ENCODE assay signal across 16 cellular contexts in the genomic region with DNA sequence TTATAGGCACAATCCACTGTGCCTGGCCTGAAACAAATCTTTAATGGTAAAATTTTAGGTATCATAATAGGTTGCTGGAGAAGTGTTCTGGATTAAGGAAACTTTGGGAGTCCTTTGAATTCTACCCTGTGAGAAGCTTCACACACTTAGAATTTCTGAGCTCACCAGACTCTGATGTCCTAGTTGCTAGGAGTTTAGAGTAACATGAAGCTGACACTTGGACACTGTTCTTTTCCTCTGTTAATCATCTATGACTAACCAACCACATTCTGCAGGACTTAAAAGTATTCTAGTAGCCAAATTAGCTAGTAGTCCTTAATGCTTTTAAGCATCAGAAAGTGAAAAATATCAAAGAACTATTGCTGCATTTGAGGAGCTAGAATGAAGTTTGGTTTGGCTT. TPM values are rescaled to one million over a fixed set of nuclear protein-coding genes. Genes with fewer than 3 reads are reported as not detected.
DNase-seq lines count a peak whose midpoint lies in the region; ATAC-seq and TF ChIP-seq lines count a peak whose summit lies in the region.
"Had no signal": no experiment of that assay in that cellular context is flagged by ENCODE, and none has a peak within 500 bp of the region (broad histone marks: within the 10 kb centered on the region; RNA-seq: fewer than 3 reads in every experiment).

No MANE protein-coding gene starts in this region.

- H3K4me3 ChIP-seq in RWPE2 (ENCODE audit: severe bottlenecking): no peak overlapping the region
- H3K4me3 ChIP-seq in fibroblast of the aortic adventitia (ENCODE audit: low read depth, low read length): no peak overlapping the region
- H3K4me3 ChIP-seq: coronary artery, esophagus squamous epithelium, suprapubic skin had no signal

- no peaks in the 10 kb centered on the region for H3K36me3 ChIP-seq in RWPE2 (ENCODE audit: low read depth)
- H3K36me3 ChIP-seq: esophagus squamous epithelium, suprapubic skin had no signal

- H3K27ac Mint-ChIP-seq in activated T-helper 1 cell treated with anti-CD3 and anti-CD28 coated beads, Interleukin-12 subunit alpha, Interleukin-12 subunit beta, Interleukin-2, Interleukin-4 antibody, amounts not matched to agents 30 ng/mL and 10 ng/mL and 1 ng/mL, durations not matched to agents 14 hours and 24 hours and 36 hours: no peak overlapping the region
- H3K27ac Mint-ChIP-seq: CD4-positive, CD25-positive, alpha-beta regulatory T cell had no signal

- TF ChIP-seq CTCF in RWPE2 (IDR thresholded peaks at IDR 0.05; ENCODE audit: poor library complexity, severe bottlenecking) (no peak), fibroblast of the aortic adventitia (IDR thresholded peaks at IDR 0.05; ENCODE audit: insufficient read depth, low read length) (no peak)

- H3K4me1 ChIP-seq in RWPE2 (ENCODE audit: insufficient read depth, poor library complexity, severe bottlenecking): peaks cover 21% of the 10 kb centered on the region
- H3K4me1 ChIP-seq: suprapubic skin had no signal

- no peaks in the 10 kb centered on the region for H3K36me3 Mint-ChIP-seq in activated T-helper 1 cell treated with anti-CD3 and anti-CD28 coated beads, Interleukin-12 subunit alpha, Interleukin-12 subunit beta, Interleukin-2, Interleukin-4 antibody, amounts not matched to agents 30 ng/mL and 10 ng/mL and 1 ng/mL, durations not matched to agents 14 hours and 24 hours and 36 hours (ENCODE audit: low read depth)
- H3K36me3 Mint-ChIP-seq: CD4-positive, CD25-positive, alpha-beta regulatory T cell had no signal

- H3K9me3 ChIP-seq in RWPE2 (ENCODE audit: severe bottlenecking): no peaks in the 10 kb centered on the region
- H3K9me3 ChIP-seq: esophagus squamous epithelium, suprapubic skin had no signal

- H3K4me1 Mint-ChIP-seq in activated T-helper 1 cell treated with anti-CD3 and anti-CD28 coated beads, Interleukin-12 subunit alpha, Interleukin-12 subunit beta, Interleukin-2, Interleukin-4 antibody, amounts not matched to agents 30 ng/mL and 10 ng/mL and 1 ng/mL, durations not matched to agents 14 hours and 24 hours and 36 hours (ENCODE audit: low read depth): no peaks in the 10 kb centered on the region

- H3K27me3 ChIP-seq in RWPE2 (ENCODE audit: insufficient read depth, poor library complexity, severe bottlenecking): no peaks in the 10 kb centered on the region
- H3K27me3 ChIP-seq: suprapubic skin had no signal

- H3K9me3 Mint-ChIP-seq in activated T-helper 1 cell treated with anti-CD3 and anti-CD28 coated beads, Interleukin-12 subunit alpha, Interleukin-12 subunit beta, Interleukin-2, Interleukin-4 antibody, amounts not matched to agents 30 ng/mL and 10 ng/mL and 1 ng/mL, durations not matched to agents 14 hours and 24 hours and 36 hours: no peaks in the 10 kb centered on the region

- H3K27me3 Mint-ChIP-seq in activated T-helper 1 cell treated with anti-CD3 and anti-CD28 coated beads, Interleukin-12 subunit alpha, Interleukin-12 subunit beta, Interleukin-2, Interleukin-4 antibody, amounts not matched to agents 30 ng/mL and 10 ng/mL and 1 ng/mL, durations not matched to agents 14 hours and 24 hours and 36 hours (ENCODE audit: insufficient read depth): no peaks in the 10 kb centered on the region

- DNase-seq in EL (peak; percentile 55), RWPE2 (ENCODE audit: low spot score) (no peak), fibroblast of the aortic adventitia (ENCODE audit: low read depth) (peak; percentile 42), renal cortical epithelial cell (ENCODE audit: low read depth) (peak; percentile 97), COR-L47 (lab: John Stamatoyannopoulos, UW) (no peak), DMS153 (lab: John Stamatoyannopoulos, UW) (no peak)
- no peak for DNase-seq in activated T-helper 1 cell treated with anti-CD3 and anti-CD28 coated beads, Interleukin-12 subunit alpha, Interleukin-12 subunit beta, Interleukin-2, Interleukin-4 antibody, amounts not matched to agents 30 ng/mL and 10 ng/mL and 1 ng/mL, durations not matched to agents 14 hours and 24 hours and 36 hours (ENCODE audit: low spot score)
- no peak for DNase-seq in stimulated activated naive CD4-positive, alpha-beta T cell treated with Interleukin-2 at 50 U/mL for 16 hours (lab: John Stamatoyannopoulos, UW)
- DNase-seq: activated CD4-positive, alpha-beta T cell treated with anti-CD3 and anti-CD28 coated beads, Interleukin-2, amount 50 U/mL, for 4 hours; activated T-cell treated with anti-CD3 and anti-CD28 coated beads, Interleukin-2, amount 50 U/mL, for 48 hours; CD4-positive, CD25-positive, alpha-beta regulatory T cell; esophagus squamous epithelium; NCI-H2081 treated with DMSO at 0.1 percent for 48 hours; SHP77 had no signal

- ATAC-seq in RWPE2 (ENCODE audit: low read depth): peak; percentile 80

- H3K27ac ChIP-seq in RWPE2 (ENCODE audit: poor library complexity, severe bottlenecking): peak overlapping the region; percentile 18
- H3K27ac ChIP-seq: coronary artery, esophagus squamous epithelium, suprapubic skin had no signal

- H3K4me3 Mint-ChIP-seq in activated T-helper 1 cell treated with anti-CD3 and anti-CD28 coated beads, Interleukin-12 subunit alpha, Interleukin-12 subunit beta, Interleukin-2, Interleukin-4 antibody, amounts not matched to agents 30 ng/mL and 10 ng/mL and 1 ng/mL, durations not matched to agents 14 hours and 24 hours and 36 hours: no peak overlapping the region
- H3K4me3 Mint-ChIP-seq: CD4-positive, CD25-positive, alpha-beta regulatory T cell had no signal

- intact Hi-C loops in activated T-helper 1 cell treated with anti-CD3 and anti-CD28 coated beads, Interleukin-12 subunit alpha, Interleukin-12 subunit beta, Interleukin-2, Interleukin-4 antibody, amounts not matched to agents 30 ng/mL and 10 ng/mL and 1 ng/mL, durations not matched to agents 14 hours and 24 hours and 36 hours (cut with micrococcal nuclease): no loop called here

RNA-seq across cellular contexts. Expression of a gene that starts 38.6 kb away (rescaled TPM):
- total RNA-seq in fibroblast of the aortic adventitia (ENCODE audit: low replicate concordance): 263 and 2,449 TPM in 2 replicates
- total RNA-seq in renal cortical epithelial cell: 1,261 and 4,753 TPM in 2 replicates
- not detected in 2 replicates for total RNA-seq in activated T-helper 1 cell treated with anti-CD3 and anti-CD28 coated beads, Interleukin-12 subunit alpha, Interleukin-12 subunit beta, Interleukin-2, Interleukin-4 antibody, amounts not matched to agents 30 ng/mL and 10 ng/mL and 1 ng/mL, durations not matched to agents 14 hours and 24 hours and 36 hours

Comparison
In these comparisons a context has a peak if more than half of its experiments do, and no peak if none do; other contexts are left out.
1. DNase-seq: peak in EL (single experiment), fibroblast of the aortic adventitia (single experiment) and renal cortical epithelial cell (single experiment); none in RWPE2 (single experiment), activated T-helper 1 cell treated with anti-CD3 and anti-CD28 coated beads, Interleukin-12 subunit alpha, Interleukin-12 subunit beta, Interleukin-2, Interleukin-4 antibody, amounts not matched to agents 30 ng/mL and 10 ng/mL and 1 ng/mL, durations not matched to agents 14 hours and 24 hours and 36 hours (single experiment), COR-L47 (single experiment), DMS153 (single experiment) and stimulated activated naive CD4-positive, alpha-beta T cell treated with Interleukin-2 at 50 U/mL for 16 hours (single experiment).
2. RNA of a gene that starts 38.6 kb away (total RNA-seq): 1,261 to 4,753 TPM in renal cortical epithelial cell and 263 to 2,449 TPM in fibroblast of the aortic adventitia; not detected in activated T-helper 1 cell treated with anti-CD3 and anti-CD28 coated beads, Interleukin-12 subunit alpha, Interleukin-12 subunit beta, Interleukin-2, Interleukin-4 antibody, amounts not matched to agents 30 ng/mL and 10 ng/mL and 1 ng/mL, durations not matched to agents 14 hours and 24 hours and 36 hours; every median in the first group is over 100 times any median in the second.